ENCODE assay signal across 1 cellular context in the genomic region with DNA sequence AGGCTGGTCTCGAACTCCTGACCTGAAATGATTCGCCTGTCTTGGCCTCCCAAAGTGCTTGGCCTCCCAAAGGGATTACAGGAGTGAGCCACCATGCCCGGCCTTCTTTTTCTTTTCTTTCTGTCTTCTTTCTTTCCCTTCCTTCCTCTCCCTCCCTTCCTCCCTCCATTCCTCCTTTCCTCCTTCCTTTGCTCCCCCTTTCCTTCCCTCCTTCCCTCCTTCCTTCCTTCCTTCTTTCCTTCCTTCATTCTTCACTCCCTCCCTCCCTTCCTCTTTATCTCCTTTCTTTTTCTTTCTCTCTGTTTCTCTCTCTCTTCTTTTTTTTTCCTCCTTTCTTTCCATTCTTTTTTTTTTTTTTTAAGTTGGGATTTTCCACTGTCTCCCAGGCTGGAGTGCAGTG.
TF ChIP-seq lines count a peak whose summit lies in the region.

No MANE protein-coding gene starts in this region.

TF ChIP-seq in K562, 482 proteins besides CTCF, POLR2A, EP300 and RAD21:
- TF ChIP-seq MTA1 (IDR thresholded peaks at IDR 0.05; ENCODE audit: borderline replicate concordance) (peak; percentile 53; the same call in 1 of the 2 replicates), OTX1 (CRISPR knock-in tag; IDR thresholded peaks at IDR 0.05) (no peak), ZNF512 (tag; IDR thresholded peaks at IDR 0.05) (peak; percentile 93), ELF2 (CRISPR knock-in tag; IDR thresholded peaks at IDR 0.05) (no peak), MEF2D (tag; conservative IDR thresholded peaks at IDR 0.05; ENCODE audit: low read depth) (no peak)
- TF ChIP-seq, protein P1, sequence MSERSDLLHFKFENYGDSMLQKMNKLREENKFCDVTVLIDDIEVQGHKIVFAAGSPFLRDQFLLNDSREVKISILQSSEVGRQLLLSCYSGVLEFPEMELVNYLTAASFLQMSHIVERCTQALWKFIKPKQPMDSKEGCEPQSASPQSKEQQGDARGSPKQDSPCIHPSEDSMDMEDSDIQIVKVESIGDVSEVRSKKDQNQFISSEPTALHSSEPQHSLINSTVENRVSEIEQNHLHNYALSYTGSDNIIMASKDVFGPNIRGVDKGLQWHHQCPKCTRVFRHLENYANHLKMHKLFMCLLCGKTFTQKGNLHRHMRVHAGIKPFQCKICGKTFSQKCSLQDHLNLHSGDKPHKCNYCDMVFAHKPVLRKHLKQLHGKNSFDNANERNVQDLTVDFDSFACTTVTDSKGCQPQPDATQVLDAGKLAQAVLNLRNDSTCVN (CRISPR knock-in tag; IDR thresholded peaks at IDR 0.05): peak; percentile 13; the same call in 1 of the 2 replicates
